ENCODE assay signal across 14 cellular contexts in the genomic region with DNA sequence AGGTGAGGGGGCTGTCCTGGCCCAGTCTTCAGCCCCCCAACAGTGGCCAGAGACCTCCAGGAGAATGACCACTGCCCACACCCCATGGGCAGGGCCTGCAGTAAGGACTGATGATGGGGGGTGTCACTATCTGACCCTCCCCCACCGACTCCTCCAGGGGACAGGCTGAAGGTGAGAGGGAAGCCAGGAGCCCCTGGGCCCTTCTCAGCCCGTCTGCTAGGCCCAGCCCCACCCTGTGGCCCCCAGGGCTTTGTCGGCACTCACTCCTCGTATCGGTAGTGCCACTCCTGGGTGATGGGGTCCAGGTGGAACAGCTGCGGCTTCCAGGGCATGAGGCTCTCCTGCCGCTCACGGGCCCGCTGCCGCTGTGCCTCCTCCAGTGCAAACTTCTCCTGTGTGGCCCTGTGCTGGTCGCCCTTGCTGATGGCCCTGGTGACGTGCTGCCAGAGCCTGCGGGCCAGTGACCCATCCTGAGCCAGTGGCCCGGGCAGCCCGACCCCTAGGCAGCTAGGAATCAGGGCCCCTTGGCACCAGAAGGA. TPM values are rescaled to one million over a fixed set of nuclear protein-coding genes. Genes with fewer than 3 reads are reported as not detected.
A peak's percentile ranks its signal among the peaks of the same experiment; 100 is the strongest.
DNase-seq lines count a peak whose midpoint lies in the region; ATAC-seq, FAIRE-seq and TF ChIP-seq lines count a peak whose summit lies in the region.
"Had no signal": no experiment of that assay in that cellular context is flagged by ENCODE, and none has a peak within 500 bp of the region (broad histone marks: within the 10 kb centered on the region; RNA-seq: fewer than 3 reads in every experiment).

No MANE protein-coding gene starts in this region.

- H3K4me2 ChIP-seq in HepG2 (ENCODE audit: low read depth, low read length) (0 out of 2 replicates have a peak overlapping the region, but pooled peaks have one; percentile 25), mesenchymal stem cell (ENCODE audit: low read length, poor library complexity, severe bottlenecking) (no peak overlapping the region)

- H4K20me1 ChIP-seq in HepG2 (ENCODE audit: insufficient read depth, low read length): no peaks in the 10 kb centered on the region

- no peak overlapping the region for H3K27ac ChIP-seq in HepG2 (ENCODE audit: extremely low read length, insufficient read depth, low read length)
- H3K27ac ChIP-seq in right lobe of liver: no peak overlapping the region
- H3K27ac ChIP-seq in mesenchymal stem cell (ENCODE audit: low read length, poor library complexity, severe bottlenecking): no peak overlapping the region
- peak overlapping the region; percentile 42 for H3K27ac ChIP-seq in vagina
- H3K27ac ChIP-seq: SK-N-MC had no signal

- H3K9me3 ChIP-seq in HepG2 (ENCODE audit: low read length): no peaks in the 10 kb centered on the region
- H3K9me3 ChIP-seq in right lobe of liver: no peaks in the 10 kb centered on the region
- H3K9me3 ChIP-seq in mesenchymal stem cell (ENCODE audit: control insufficient read depth, low read length): no peaks in the 10 kb centered on the region
- no peaks in the 10 kb centered on the region for H3K9me3 ChIP-seq in vagina

- peak overlapping the region in 1 of 2 experiments; percentile 1 for H2BK12ac ChIP-seq in mesenchymal stem cell (ENCODE audit: low read length in 2 of 2)

- H3K14ac ChIP-seq in mesenchymal stem cell (ENCODE audit: low read length in 2 of 2): no peak overlapping the region

- no peak for TF ChIP-seq RAD21 in HepG2 (CRISPR knock-in tag; IDR thresholded peaks at IDR 0.05)

- peaks cover 11% of the 10 kb centered on the region for H3K36me3 Mint-ChIP-seq in chondrocyte (ENCODE audit: low read depth)

- H3K9me3 Mint-ChIP-seq in chondrocyte (ENCODE audit: low read depth): no peaks in the 10 kb centered on the region

- TF ChIP-seq POLR2A in HepG2 (IDR thresholded peaks at IDR 0.05; ENCODE audit: insufficient read depth in 1 of 2, low read depth in 2 of 2, low read length in 2 of 2) (no peak), right lobe of liver (IDR thresholded peaks at IDR 0.05) (no peak), NB4 (IDR thresholded peaks at IDR 0.05; ENCODE audit: extremely low read depth, insufficient read length) (no peak), vagina (IDR thresholded peaks at IDR 0.05) (no peak)

- peak overlapping the region; percentile 6 for H2BK120ac ChIP-seq in mesenchymal stem cell (ENCODE audit: low read depth, low read length)

- H2AFZ ChIP-seq in HepG2 (ENCODE audit: low read length) (no peak overlapping the region), mesenchymal stem cell (ENCODE audit: low read depth, low read length) (no peak overlapping the region)

- peaks cover 16 to 71% of the 10 kb centered on the region in 2 experiments for H3K27me3 ChIP-seq in HepG2 (ENCODE audit: control insufficient read depth in 1 of 2, insufficient read depth in 2 of 2, low read length in 2 of 2)
- H3K27me3 ChIP-seq in right lobe of liver: no peaks in the 10 kb centered on the region
- H3K27me3 ChIP-seq in mesenchymal stem cell (ENCODE audit: control insufficient read depth in 1 of 2, insufficient read depth in 1 of 2, low read length in 2 of 2): no peaks in the 10 kb centered on the region
- no peaks in the 10 kb centered on the region for H3K27me3 ChIP-seq in vagina

- no peak overlapping the region for H4K8ac ChIP-seq in mesenchymal stem cell (ENCODE audit: low read length)

- H3K4me1 ChIP-seq in HepG2 (ENCODE audit: insufficient read depth, low read length) (peaks cover 23% of the 10 kb centered on the region), right lobe of liver (no peaks in the 10 kb centered on the region), mesenchymal stem cell (ENCODE audit: control insufficient read depth, insufficient read depth, low read depth, low read length) (peaks cover 33% of the 10 kb centered on the region), vagina (peaks cover 22% of the 10 kb centered on the region)

- H3K23ac ChIP-seq in mesenchymal stem cell (ENCODE audit: low read length in 2 of 2): no peak overlapping the region

- H3K4me3 ChIP-seq in HepG2 (replicated peaks in 1 of 3; ENCODE audit: insufficient read depth in 1 of 3, low read depth in 2 of 3, low read length in 3 of 3) (no peak overlapping the region), right lobe of liver (no peak overlapping the region), NB4 (ENCODE audit: low read depth, low read length) (no peak overlapping the region), mesenchymal stem cell (ENCODE audit: insufficient read depth in 1 of 2, low read depth in 1 of 2, low read length in 2 of 2) (no peak overlapping the region), vagina (no peak overlapping the region)
- H3K4me3 ChIP-seq: SK-N-MC had no signal

- intact Hi-C loops in HepG2 (cut with micrococcal nuclease; ENCODE audit: unreplicated experiment): loop anchor here (5.0 kb wide), 1 partner anchor 35 kb away; the partner anchor contains the start of gene CARS1
- intact Hi-C loops in right lobe of liver (cut with DNase I): loop anchor here (5.0 kb wide), 1 partner anchor 55 kb away; no protein-coding TSS in a partner anchor
- intact Hi-C loops in vagina (cut with DNase I): loop anchor here (5.0 kb wide), 1 partner anchor 55 kb away; no protein-coding TSS in a partner anchor

- peaks cover 21% of the 10 kb centered on the region for H3K4me1 Mint-ChIP-seq in chondrocyte (ENCODE audit: low read depth)

- H3K27me3 Mint-ChIP-seq in chondrocyte (ENCODE audit: low read depth): no peaks in the 10 kb centered on the region

- POLR2A ChIA-PET in HepG2 (lab: Yijun Ruan, JAX): no interaction called here

- H3K9ac ChIP-seq in HepG2 (ENCODE audit: insufficient read depth, low read depth, low read length) (no peak overlapping the region), mesenchymal stem cell (ENCODE audit: low read length) (no peak overlapping the region)

- H3K4me3 Mint-ChIP-seq in chondrocyte (ENCODE audit: unreplicated experiment): no peak overlapping the region

- H2AK5ac ChIP-seq in mesenchymal stem cell (ENCODE audit: low read length, severe bottlenecking): no peak overlapping the region

- H3K18ac ChIP-seq in mesenchymal stem cell (ENCODE audit: low read depth in 1 of 2, low read length in 2 of 2): no peak overlapping the region

- H3K36me3 ChIP-seq in HepG2 (replicated peaks in 1 of 2; ENCODE audit: control insufficient read depth in 1 of 2, insufficient read depth in 2 of 2, low read length in 2 of 2) (no peaks in the 10 kb centered on the region), right lobe of liver (no peaks in the 10 kb centered on the region), mesenchymal stem cell (ENCODE audit: control insufficient read depth in 1 of 2, insufficient read depth in 2 of 2, low read depth in 1 of 2, low read length in 2 of 2) (peaks cover 38 to 58% of the 10 kb centered on the region in 2 experiments), vagina (peaks cover 0 to 43% of the 10 kb centered on the region in 2 donors)

- no TSS peak for BruUV-seq in HepG2 (replicated peaks; lab: Mats Ljungman, UMichigan)

- H3K79me2 ChIP-seq in HepG2 (ENCODE audit: insufficient read depth, low read length): no peaks in the 10 kb centered on the region

- CTCF ChIA-PET in HepG2 (lab: Yijun Ruan, JAX; ENCODE audit: low intra/inter-chr PET ratio, low total read pairs): interaction anchor here (0.7 to 3.7 kb wide), 3 partner anchors 56 to 116 kb away, joined by 3 to 53 read pairs (median 5); no protein-coding TSS in a partner anchor

- in situ Hi-C loops in HepG2 (cut with HindIII; ENCODE audit: extremely low pct_ligation_motif_present, low pct_unique_long_range_greater_than_20kb) (loop anchor here (5.0 kb wide), 1 partner anchor 50 kb away; no protein-coding TSS in a partner anchor), KBM-7 (cut with MboI; ENCODE audit: low pct_unique_long_range_greater_than_20kb, low sequenced_read_pairs) (no loop called here)

- WGBS in HepG2 (ENCODE audit: low lambda C conversion rate): 4% methylated on average over 4 of the region's 15 CpGs
- no CpG with 5 or more reads among the region's 15 CpGs for WGBS in right lobe of liver (ENCODE audit: insufficient coverage, low coverage, low lambda C conversion rate, missing lambda C conversion rate)
- WGBS in mesenchymal stem cell: 96% methylated on average over 15 of the region's 15 CpGs

- peak overlapping the region; percentile 63 for H4K91ac ChIP-seq in mesenchymal stem cell (ENCODE audit: low read length)

- H2BK15ac ChIP-seq in mesenchymal stem cell (ENCODE audit: low read depth, poor library complexity, severe bottlenecking): no peak overlapping the region

- no peaks in the 10 kb centered on the region for H3K79me1 ChIP-seq in mesenchymal stem cell (replicated peaks; ENCODE audit: low read length, poor library complexity, severe bottlenecking)

- H2BK5ac ChIP-seq in mesenchymal stem cell (ENCODE audit: low read depth, low read length, poor library complexity, severe bottlenecking): no peak overlapping the region

- DNase-seq in HepG2 (ENCODE audit: low spot score): no peak
- DNase-seq in right lobe of liver: no peak
- DNase-seq in NB4 (ENCODE audit: low read depth): peak; percentile 16
- no peak for DNase-seq in mesenchymal stem cell
- DNase-seq in vagina (ENCODE audit: extremely low spot score in 2 of 2): peak; percentile 77 to 96
- DNase-seq in chondrocyte (ENCODE audit: low spot score): no peak
- DNase-seq in KBM-7: no peak
- DNase-seq in Ammon's horn (ENCODE audit: low spot score): no peak
- DNase-seq: DMS79; NCI-H2081 treated with DMSO at 0.1 percent for 48 hours; NK-92 treated with Interleukin-12 subunit alpha and Interleukin-12 subunit beta, amount 100 ng/mL, for 24 hours; PC-3 had no signal

- no peak for ATAC-seq in HepG2
- ATAC-seq in right lobe of liver: no peak

- no peak overlapping the region for H3K4ac ChIP-seq in mesenchymal stem cell (ENCODE audit: low read depth in 1 of 2, low read length in 2 of 2)

- no peak for TF ChIP-seq EP300 in HepG2 (IDR thresholded peaks at IDR 0.05; ENCODE audit: low read depth in 2 of 2, low read length in 2 of 2)
- TF ChIP-seq EP300 in HepG2 (CRISPR knock-in tag; IDR thresholded peaks at IDR 0.05; ENCODE audit: borderline replicate concordance): no peak

- H3K27ac Mint-ChIP-seq in chondrocyte (ENCODE audit: unreplicated experiment): no peak overlapping the region

- no peak for TF ChIP-seq CTCF in HepG2 (CRISPR knock-in tag; IDR thresholded peaks at IDR 0.05)
- no peak for TF ChIP-seq CTCF in right lobe of liver (IDR thresholded peaks at IDR 0.05)
- no peak for TF ChIP-seq CTCF in NB4 (IDR thresholded peaks at IDR 0.05; ENCODE audit: low read depth, low read length)
- no peak for TF ChIP-seq CTCF in vagina (IDR thresholded peaks at IDR 0.05)
- no peak for TF ChIP-seq CTCF in chondrocyte (IDR thresholded peaks at IDR 0.05)

- no peak for FAIRE-seq in HepG2 (lab: Jason Lieb, UNC)
- FAIRE-seq: A204.1 had no signal

RNA-seq across cellular contexts. Expression of gene CARS1, which starts 35.4 kb away (rescaled TPM):
- 32.1 and 33.8 TPM in 2 replicates for total RNA-seq in HepG2 (2016; rRNA removed; fragmentation: Illumina TruSeq; extraction: Trizol)
- 6.6 and 6.8 TPM in 2 replicates for total RNA-seq in HepG2 (2016; cell fraction: cytosol; rRNA removed; fragmentation: Illumina TruSeq; extraction: Trizol; ENCODE audit: low read depth)
- total RNA-seq in HepG2 (2016; cell fraction: insoluble cytoplasmic fraction; rRNA removed; fragmentation: Illumina TruSeq; extraction: Trizol): 31.0 and 33.3 TPM in 2 replicates
- 11.2 and 30.8 TPM in 2 replicates for total RNA-seq in HepG2 (2016; cell fraction: membrane; rRNA removed; fragmentation: Illumina TruSeq; extraction: Trizol)
- total RNA-seq in HepG2 (2016; cell fraction: nucleus; rRNA removed; fragmentation: Illumina TruSeq; extraction: Trizol): 32.2 and 55.6 TPM in 2 replicates
- 47.0 and 51.1 TPM in 2 replicates for polyA plus RNA-seq in HepG2 (2011; rRNA removed)
- polyA plus RNA-seq in HepG2 (2011; cell fraction: cytosol; rRNA removed): 24.8 and 30.7 TPM in 2 replicates
- polyA plus RNA-seq in HepG2 (2011; cell fraction: nucleus; rRNA removed): 122 and 123 TPM in 2 replicates
- polyA plus RNA-seq in HepG2 (2012): 27.1 and 55.0 TPM in 2 replicates
- polyA plus RNA-seq in HepG2 (2016; cell fraction: cytosol; fragmentation: Illumina TruSeq; extraction: Trizol; ENCODE audit: low read depth): 5.3 and 6.3 TPM in 2 replicates
- 28.8 and 29.1 TPM in 2 replicates for polyA plus RNA-seq in HepG2 (2016; cell fraction: insoluble cytoplasmic fraction; fragmentation: Illumina TruSeq; extraction: Trizol; ENCODE audit: low read depth)
- 8.7 and 27.3 TPM in 2 replicates for polyA plus RNA-seq in HepG2 (2016; cell fraction: membrane; fragmentation: Illumina TruSeq; extraction: Trizol; ENCODE audit: low read depth)
- polyA plus RNA-seq in HepG2 (2016; cell fraction: nucleus; fragmentation: Illumina TruSeq; extraction: Trizol; ENCODE audit: insufficient read depth, low read depth): 59.1 and 103 TPM in 2 replicates
- 27.7 and 54.6 TPM in 2 replicates for polyA minus RNA-seq in HepG2 (2011; rRNA and poly(A)+ RNA removed; ENCODE audit: low replicate concordance)
- 18.4 and 22.4 TPM in 2 replicates for polyA minus RNA-seq in HepG2 (2011; cell fraction: cytosol; rRNA and poly(A)+ RNA removed)
- polyA minus RNA-seq in HepG2 (2011; cell fraction: nucleus; rRNA and poly(A)+ RNA removed): 55.0 and 56.3 TPM in 2 replicates
- 10 to 100 TPM; 17.3 to 44.7 (median 22.7) TPM for total RNA-seq in right lobe of liver
- polyA plus RNA-seq in mesenchymal stem cell (2013, experiment 1 of 2): 70.6 TPM
- 69.9 TPM for polyA plus RNA-seq in mesenchymal stem cell (2013, experiment 2 of 2)
- total RNA-seq in vagina: 26.0 TPM
- total RNA-seq in chondrocyte: 49.3 to 106 TPM (median 101 TPM) in 3 replicates

Comparison
In these comparisons a context has a peak if more than half of its experiments do, and no peak if none do; other contexts are left out.
1. DNase-seq: peak in NB4 (single experiment) and vagina (2 of 2); none in HepG2 (single experiment), right lobe of liver (0 of 3), mesenchymal stem cell (single experiment), chondrocyte (single experiment), KBM-7 (single experiment) and Ammon's horn (single experiment).